Comparison of ENCODE assay signal across 29 cellular contexts in the genomic region with DNA sequence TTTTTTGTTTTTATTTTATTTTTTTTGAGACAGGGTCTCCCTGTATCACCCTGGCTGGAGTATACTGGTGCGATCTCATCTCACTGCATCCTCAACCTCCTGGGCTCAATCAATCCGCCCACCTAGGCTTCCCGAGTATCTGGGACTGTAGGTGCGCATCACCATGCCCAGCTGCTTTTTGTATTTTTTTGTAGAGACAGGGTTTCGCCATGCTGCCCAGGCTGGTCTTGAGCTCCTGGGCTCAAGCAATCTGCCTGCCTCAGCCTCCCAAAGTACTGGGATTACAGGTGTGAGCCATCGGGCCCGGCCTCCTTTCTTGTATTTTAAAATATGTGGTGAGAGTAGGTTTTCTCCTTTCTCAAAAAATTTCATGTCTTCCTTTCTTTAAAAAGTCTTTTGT.
"Had no signal": no experiment of that assay in that cellular context is flagged by ENCODE, and none has a peak within 500 bp of the region (broad histone marks: within the 10 kb centered on the region; RNA-seq: fewer than 3 reads in every experiment).

No MANE protein-coding gene starts in this region.

- H3K27ac ChIP-seq: stomach, suprapubic skin, testis, thoracic aorta, thyroid gland, tibial artery, tibial nerve, transverse colon, upper lobe of left lung, upper lobe of right lung, uterus, vagina had no signal

- H3K36me3 Mint-ChIP-seq: stimulated activated effector memory CD8-positive, alpha-beta T cell treated with anti-CD3 and anti-CD28 coated beads, Interleukin-12 subunit alpha, Interleukin-12 subunit beta, amount 100 ng/mL, for 72 hours; type B pancreatic cell had no signal

- H3K4me3 Mint-ChIP-seq: stimulated activated effector memory CD8-positive, alpha-beta T cell treated with anti-CD3 and anti-CD28 coated beads, Interleukin-12 subunit alpha, Interleukin-12 subunit beta, amount 100 ng/mL, for 72 hours; stimulated activated memory B cell treated with anti-CD40 and anti-IgM and Interleukin-4, amounts not matched to agents 10 μg/mL and 1 μg/mL and 100 μg/mL, for 72 hours; stimulated activated naive B cell treated with anti-CD40 and anti-IgM and Interleukin-4, amounts not matched to agents 10 μg/mL and 1 μg/mL and 100 μg/mL, for 72 hours; stimulated activated naive CD8-positive, alpha-beta T cell treated with anti-CD3 and anti-CD28 coated beads, Interleukin-15, amount 100 ng/mL, for 72 hours; stimulated activated naive CD8-positive, alpha-beta T cell treated with anti-CD3 and anti-CD28 coated beads, Interleukin-15, Interleukin-2, amounts not matched to agents 100 ng/mL and 50 ng/mL, for 24 hours; type B pancreatic cell had no signal

- ATAC-seq: stimulated activated effector memory CD8-positive, alpha-beta T cell treated with anti-CD3 and anti-CD28 coated beads, Interleukin-12 subunit alpha, Interleukin-12 subunit beta, amount 100 ng/mL, for 72 hours; stimulated activated memory B cell treated with anti-CD40 and anti-IgM and Interleukin-4, amounts not matched to agents 10 μg/mL and 1 μg/mL and 100 μg/mL, for 72 hours; stimulated activated naive B cell treated with anti-CD40 and anti-IgM and Interleukin-4, amounts not matched to agents 10 μg/mL and 1 μg/mL and 100 μg/mL, for 72 hours; stimulated activated naive CD8-positive, alpha-beta T cell treated with anti-CD3 and anti-CD28 coated beads, Interleukin-15, amount 100 ng/mL, for 72 hours; stimulated activated naive CD8-positive, alpha-beta T cell treated with anti-CD3 and anti-CD28 coated beads, Interleukin-15, Interleukin-2, amounts not matched to agents 100 U/mL and 50 U/mL, for 24 hours; upper lobe of right lung had no signal

- H3K9me3 Mint-ChIP-seq: type B pancreatic cell had no signal

- H3K4me1 ChIP-seq: stomach, suprapubic skin, testis, thyroid gland, transverse colon, upper lobe of left lung, upper lobe of right lung, uterus, vagina had no signal

- H3K9me3 ChIP-seq: stomach, suprapubic skin, testis, thoracic aorta, thyroid gland, tibial nerve, transverse colon, upper lobe of left lung, upper lobe of right lung, uterus, vagina had no signal

- H3K36me3 ChIP-seq: stomach, suprapubic skin, thoracic aorta, thyroid gland, transverse colon, upper lobe of left lung, upper lobe of right lung, uterus, vagina had no signal

- H3K4me3 ChIP-seq: stomach, suprapubic skin, testis, thoracic aorta, thyroid gland, tibial artery, tibial nerve, transverse colon, upper lobe of left lung, upper lobe of right lung, uterus, vagina had no signal

- DNase-seq: stimulated activated CD4-positive, alpha-beta T cell treated with anti-CD3 and anti-CD28 coated beads, Interleukin-2, amount 100 ng/mL, for 48 hours; stimulated activated CD4-positive, alpha-beta T cell treated with anti-CD3 and anti-CD28 coated beads, Interleukin-4, amount 100 ng/mL, for 1 hour; stimulated activated CD4-positive, alpha-beta T cell treated with anti-CD3 and anti-CD28 coated beads, Interleukin-4, amount 100 ng/mL, for 24 hours; stimulated activated CD4-positive, alpha-beta T cell treated with anti-CD3 and anti-CD28 coated beads, Interleukin-4, amount 100 ng/mL, for 4 hours; stimulated activated CD8-positive, alpha-beta memory T cell treated with anti-CD3 and anti-CD28 coated beads, Interleukin-4, amount 100 ng/mL, for 48 hours; stimulated activated naive B cell treated with anti-CD40 and anti-IgM and Interleukin-4, amounts not matched to agents 10 μg/mL and 1 μg/mL and 100 μg/mL, for 72 hours; stimulated activated naive CD4-positive, alpha-beta T cell; stimulated activated naive CD4-positive, alpha-beta T cell treated with Interleukin-2 at 50 U/mL for 16 hours; stimulated activated naive CD8-positive, alpha-beta T cell treated with anti-CD3 and anti-CD28 coated beads, Interleukin-15, amount 100 ng/mL, for 72 hours; stimulated activated naive CD8-positive, alpha-beta T cell treated with anti-CD3 and anti-CD28 coated beads, Interleukin-15, Interleukin-2, amounts not matched to agents 100 U/mL and 50 U/mL, for 24 hours; stomach; substantia nigra; testis; thyroid gland; tibial artery; transverse colon; trophoblast cell; upper lobe of left lung; upper lobe of right lung; uterus had no signal

- H3K27me3 Mint-ChIP-seq: stimulated activated memory B cell treated with anti-CD40 and anti-IgM and Interleukin-4, amounts not matched to agents 10 μg/mL and 1 μg/mL and 100 μg/mL, for 72 hours; stimulated activated naive B cell treated with anti-CD40 and anti-IgM and Interleukin-4, amounts not matched to agents 10 μg/mL and 1 μg/mL and 100 μg/mL, for 72 hours; stimulated activated naive CD8-positive, alpha-beta T cell treated with anti-CD3 and anti-CD28 coated beads, Interleukin-15, amount 100 ng/mL, for 72 hours; stimulated activated naive CD8-positive, alpha-beta T cell treated with anti-CD3 and anti-CD28 coated beads, Interleukin-15, Interleukin-2, amounts not matched to agents 100 ng/mL and 50 ng/mL, for 24 hours; type B pancreatic cell had no signal

- H3K4me1 Mint-ChIP-seq: stimulated activated effector memory CD8-positive, alpha-beta T cell treated with anti-CD3 and anti-CD28 coated beads, Interleukin-12 subunit alpha, Interleukin-12 subunit beta, amount 100 ng/mL, for 72 hours; stimulated activated memory B cell treated with anti-CD40 and anti-IgM and Interleukin-4, amounts not matched to agents 10 μg/mL and 1 μg/mL and 100 μg/mL, for 72 hours; stimulated activated naive CD8-positive, alpha-beta T cell treated with anti-CD3 and anti-CD28 coated beads, Interleukin-15, amount 100 ng/mL, for 72 hours had no signal

- H3K27ac Mint-ChIP-seq: stimulated activated effector memory CD8-positive, alpha-beta T cell treated with anti-CD3 and anti-CD28 coated beads, Interleukin-12 subunit alpha, Interleukin-12 subunit beta, amount 100 ng/mL, for 72 hours; stimulated activated memory B cell treated with anti-CD40 and anti-IgM and Interleukin-4, amounts not matched to agents 10 μg/mL and 1 μg/mL and 100 μg/mL, for 72 hours; stimulated activated naive B cell treated with anti-CD40 and anti-IgM and Interleukin-4, amounts not matched to agents 10 μg/mL and 1 μg/mL and 100 μg/mL, for 72 hours; stimulated activated naive CD8-positive, alpha-beta T cell treated with anti-CD3 and anti-CD28 coated beads, Interleukin-15, amount 100 ng/mL, for 72 hours; stimulated activated naive CD8-positive, alpha-beta T cell treated with anti-CD3 and anti-CD28 coated beads, Interleukin-15, Interleukin-2, amounts not matched to agents 100 ng/mL and 50 ng/mL, for 24 hours; type B pancreatic cell had no signal

- FAIRE-seq: urothelium cell line had no signal

- H3K27me3 ChIP-seq: stomach, suprapubic skin, testis, thyroid gland, tibial artery, tibial nerve, transverse colon, upper lobe of left lung, upper lobe of right lung, uterus, vagina had no signal
